In genomic region chr4:13990596-13991589, GRCh38 we compare ENCODE assay signal across 1 cellular context.
TF ChIP-seq lines count a peak whose summit lies in the region.

No MANE protein-coding gene starts in this region.

TF ChIP-seq in A549, 52 proteins besides CTCF, POLR2A, EP300 and RAD21 (continued from another document):
- no peak for TF ChIP-seq RCOR1 (IDR thresholded peaks at IDR 0.05; ENCODE audit: low read depth, low read length)
- no peak for TF ChIP-seq TP53 (CRISPR knock-in tag; IDR thresholded peaks at IDR 0.05)
- TF ChIP-seq POLR2AphosphoS2 (conservative IDR thresholded peaks at IDR 0.05; ENCODE audit: low read length): no peak
- TF ChIP-seq FOSL2 (IDR thresholded peaks at IDR 0.05): no peak
- no peak for TF ChIP-seq FOSL2 (CRISPR knock-in tag; IDR thresholded peaks at IDR 0.05)
- 0 out of 2 replicates have a peak, but pooled peaks have one; percentile 16 for TF ChIP-seq JUNB (IDR thresholded peaks at IDR 0.05)
- peak; percentile 68 for TF ChIP-seq GATA3 (IDR thresholded peaks at IDR 0.05; ENCODE audit: borderline replicate concordance)
- TF ChIP-seq CHD4 (IDR thresholded peaks at IDR 0.05; ENCODE audit: borderline replicate concordance): no peak
- TF ChIP-seq HDAC2 (IDR thresholded peaks at IDR 0.05): no peak
- TF ChIP-seq EHMT2 (IDR thresholded peaks at IDR 0.05; ENCODE audit: low read depth): no peak
- TF ChIP-seq ELK1 (IDR thresholded peaks at IDR 0.05; ENCODE audit: low read depth, low read length): no peak
- TF ChIP-seq JUN (IDR thresholded peaks at IDR 0.05): peak; percentile 59 to 64; a peak in 4 of 5 replicates
- TF ChIP-seq HOXB5 (CRISPR knock-in tag; IDR thresholded peaks at IDR 0.05): no peak
- no peak for TF ChIP-seq NFE2L2 (conservative IDR thresholded peaks at IDR 0.05; ENCODE audit: low read length)
- TF ChIP-seq CBX8 (IDR thresholded peaks at IDR 0.05): no peak
- TF ChIP-seq ESRRA (IDR thresholded peaks at IDR 0.05; ENCODE audit: borderline replicate concordance, low read length): no peak
- TF ChIP-seq PHF8 (IDR thresholded peaks at IDR 0.05; ENCODE audit: borderline replicate concordance, low read depth): no peak
- no peak for TF ChIP-seq NR3C1 (IDR thresholded peaks at IDR 0.05)
- no peak for TF ChIP-seq CBX2 (IDR thresholded peaks at IDR 0.05; ENCODE audit: borderline replicate concordance, low read depth)
- no peak for TF ChIP-seq ZFP36 (IDR thresholded peaks at IDR 0.05; ENCODE audit: borderline replicate concordance, partially characterized antibody)
- TF ChIP-seq E2F6 (IDR thresholded peaks at IDR 0.05; ENCODE audit: borderline replicate concordance, low read depth): no peak
- peak; percentile 72; the same call in 2 of the 3 replicates for TF ChIP-seq BCL3 (IDR thresholded peaks at IDR 0.05)
- TF ChIP-seq CHD2 (IDR thresholded peaks at IDR 0.05; ENCODE audit: low read length, partially characterized antibody): no peak
- no peak for TF ChIP-seq MAFK (IDR thresholded peaks at IDR 0.05; ENCODE audit: partially characterized antibody)
- TF ChIP-seq KDM1A (IDR thresholded peaks at IDR 0.05; ENCODE audit: low read depth): no peak
- no peak for TF ChIP-seq ATOH8 (CRISPR knock-in tag; IDR thresholded peaks at IDR 0.05; ENCODE audit: low read depth)
- no peak for TF ChIP-seq HEYL (CRISPR knock-in tag; IDR thresholded peaks at IDR 0.05)
- TF ChIP-seq MYC (IDR thresholded peaks at IDR 0.05; ENCODE audit: borderline replicate concordance, low read length): no peak
- TF ChIP-seq FOXS1 (CRISPR knock-in tag; IDR thresholded peaks at IDR 0.05): no peak
- TF ChIP-seq RNF2 (IDR thresholded peaks at IDR 0.05; ENCODE audit: borderline replicate concordance, low read depth): no peak
- no peak for TF ChIP-seq TFCP2L1 (CRISPR knock-in tag; IDR thresholded peaks at IDR 0.05)
- TF ChIP-seq EHF (CRISPR knock-in tag; IDR thresholded peaks at IDR 0.05): no peak
- TF ChIP-seq HES2 (IDR thresholded peaks at IDR 0.05): no peak
- TF ChIP-seq HOXB13 (CRISPR knock-in tag; IDR thresholded peaks at IDR 0.05; ENCODE audit: low read depth): no peak
- no peak for TF ChIP-seq USF2 (IDR thresholded peaks at IDR 0.05)
- TF ChIP-seq SMC3 (IDR thresholded peaks at IDR 0.05): 0 out of 3 replicates have a peak, but pooled peaks have one; percentile 35
- no peak for TF ChIP-seq ZSCAN20 (CRISPR knock-in tag; IDR thresholded peaks at IDR 0.05)
- no peak for TF ChIP-seq ZC3H11A (IDR thresholded peaks at IDR 0.05)
- TF ChIP-seq HOXA7 (CRISPR knock-in tag; IDR thresholded peaks at IDR 0.05): no peak
- peak; percentile 74 for TF ChIP-seq MAX (IDR thresholded peaks at IDR 0.05)
- TF ChIP-seq ZNF302 (CRISPR knock-in tag; IDR thresholded peaks at IDR 0.05): no peak
- no peak for TF ChIP-seq REST (IDR thresholded peaks at IDR 0.05)
- TF ChIP-seq BHLHE40 (IDR thresholded peaks at IDR 0.05; ENCODE audit: low read depth, low read length): no peak
- no peak for TF ChIP-seq MAZ (IDR thresholded peaks at IDR 0.05; ENCODE audit: borderline replicate concordance, low read depth, low read length)
- no peak for TF ChIP-seq KDM5A (IDR thresholded peaks at IDR 0.05)
- no peak for TF ChIP-seq SREBF2 (IDR thresholded peaks at IDR 0.05)
- TF ChIP-seq HMGXB4 (CRISPR knock-in tag; IDR thresholded peaks at IDR 0.05; ENCODE audit: borderline replicate concordance): no peak
- TF ChIP-seq CEBPB (IDR thresholded peaks at IDR 0.05): peak in 1 of 2 experiments; percentile 45; a peak in 1 of 4 replicates
- no peak for TF ChIP-seq RFX5 (IDR thresholded peaks at IDR 0.05)
- peak; percentile 37; the same call in 1 of the 2 replicates for TF ChIP-seq PBX3 (IDR thresholded peaks at IDR 0.05)
- 0 out of 2 replicates have a peak, but pooled peaks have one; percentile 25 for TF ChIP-seq RARB (CRISPR knock-in tag; IDR thresholded peaks at IDR 0.05)
- TF ChIP-seq FOSB (CRISPR knock-in tag; IDR thresholded peaks at IDR 0.05): no peak
TF ChIP-seq in A549: peak in this region for 9.
